ENCODE assay signal across 2 cellular contexts in genomic region chr7:148871551-148871950, GRCh38.
TF ChIP-seq lines count a peak whose summit lies in the region.

No MANE protein-coding gene starts in this region.

TF ChIP-seq in HepG2, 621 proteins besides CTCF, POLR2A, EP300 and RAD21:
- TF ChIP-seq ZNF460 (CRISPR knock-in tag; IDR thresholded peaks at IDR 0.05; ENCODE audit: borderline replicate concordance) (no peak), ARID3A (IDR thresholded peaks at IDR 0.05; ENCODE audit: low read depth, low read length) (no peak), MXI1 (IDR thresholded peaks at IDR 0.05; ENCODE audit: borderline replicate concordance, low read depth, low read length) (no peak), ZNF770 (CRISPR knock-in tag; IDR thresholded peaks at IDR 0.05) (peak; percentile 46; the same call in 1 of the 2 replicates), NR2F6 (IDR thresholded peaks at IDR 0.05) (no peak), NR2F6 (CRISPR knock-in tag; IDR thresholded peaks at IDR 0.05) (no peak), NR2F1 (CRISPR knock-in tag; IDR thresholded peaks at IDR 0.05) (no peak), XRCC5 (optimal IDR thresholded peaks at IDR 0.05; ENCODE audit: low read length) (no peak)

TF ChIP-seq in K562, 482 proteins besides CTCF, POLR2A, EP300 and RAD21:
- TF ChIP-seq ZNF583 (CRISPR knock-in tag; IDR thresholded peaks at IDR 0.05), result no peak
- peak; percentile 92 for TF ChIP-seq ZNF121 (CRISPR knock-in tag; conservative IDR thresholded peaks at IDR 0.05)
